ENCODE assay signal across 8 cellular contexts in the genomic region with DNA sequence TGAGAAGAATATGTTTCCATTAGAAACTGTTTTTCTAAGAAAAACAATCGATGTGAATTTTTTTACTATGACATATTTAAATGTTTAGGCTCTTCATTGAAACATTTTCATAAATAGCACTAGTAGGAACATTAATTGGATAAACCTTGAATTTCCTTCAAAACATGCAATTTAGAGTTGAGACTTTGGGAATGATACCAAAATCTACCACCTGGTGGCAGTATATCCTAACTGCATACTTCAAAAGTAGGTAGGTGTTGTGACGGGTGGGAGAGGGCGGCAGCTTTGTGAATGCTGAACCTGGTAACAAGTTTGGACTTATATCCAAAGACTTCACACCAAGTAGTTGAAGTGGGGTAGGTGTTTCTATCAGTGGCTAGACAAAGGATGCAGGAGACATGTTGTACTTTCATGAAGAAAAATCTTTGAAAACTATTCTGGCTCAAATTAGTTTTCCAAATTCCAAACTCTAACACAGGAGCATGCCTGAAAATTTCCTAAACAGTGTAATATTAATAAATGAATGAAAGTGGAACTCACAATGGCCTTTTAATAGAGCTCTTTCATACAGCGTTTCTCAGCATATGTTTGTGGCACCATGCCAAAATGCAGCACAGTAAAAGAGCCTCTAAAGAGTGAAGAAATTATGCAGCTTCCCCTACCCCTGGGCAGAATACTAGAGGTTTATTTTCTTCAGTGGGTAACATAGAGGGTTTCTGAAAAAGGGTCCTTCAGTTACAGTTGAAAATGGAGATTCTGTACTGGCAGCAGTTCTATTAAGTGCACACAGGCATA.
DNase-seq lines count a peak whose midpoint lies in the region; ATAC-seq, FAIRE-seq and TF ChIP-seq lines count a peak whose summit lies in the region.

No MANE protein-coding gene starts in this region.

- H3K9me3 ChIP-seq in sigmoid colon, result peaks cover 0 to 7% (median 0%) of the 10 kb centered on the region in 4 donors

- TF ChIP-seq EP300 in sigmoid colon (IDR thresholded peaks at IDR 0.05), result no peak

- H3K4me1 ChIP-seq in sigmoid colon, result peaks cover 0 to 6% (median 0%) of the 10 kb centered on the region in 4 donors

- H3K4me3 ChIP-seq in sigmoid colon, result no peak overlapping the region

- peaks cover 0 to 2% (median 0%) of the 10 kb centered on the region in 3 donors for H3K27me3 ChIP-seq in sigmoid colon

- DNase-seq in D721Med (ENCODE audit: insufficient read length, low spot score) (no peak), NCI-H345 (lab: John Stamatoyannopoulos, UW) (peak; percentile 75), head of caudate nucleus (peak in 31 of 42 donors; percentile 2 to 77 (median 20)), sigmoid colon (no peak)
- DNase-seq in activated T-cell treated with anti-CD3 and anti-CD28 coated beads, Interleukin-2, amount 50 U/mL, for 48 hours, result peak; percentile 21 to 27

- 4 to 8% methylated on average over 4 of the region's 4 CpGs for WGBS in sigmoid colon, 2 donors

- peak; percentile 88 for FAIRE-seq in D721Med (lab: Jason Lieb, UNC)

- no peak for TF ChIP-seq POLR2A in sigmoid colon (IDR thresholded peaks at IDR 0.05)

- intact Hi-C loops in head of caudate nucleus (cut with DNase I), result no loop called here
- intact Hi-C loops in sigmoid colon (cut with DNase I), result no loop called here

- no peak overlapping the region for H3K27ac ChIP-seq in sigmoid colon

- TF ChIP-seq CTCF in D721Med (IDR thresholded peaks at IDR 0.05; ENCODE audit: insufficient read depth, missing control alignments), result peak; percentile 89
- TF ChIP-seq CTCF in sigmoid colon (IDR thresholded peaks at IDR 0.05), result peak; percentile 5 to 62 (median 40)

- H3K36me3 ChIP-seq in sigmoid colon, result no peaks in the 10 kb centered on the region

- ATAC-seq in GM19035 (IDR thresholded peaks at IDR 0.05; ENCODE audit: unreplicated experiment) (peak; percentile 94), HG03135 (IDR thresholded peaks at IDR 0.05; ENCODE audit: unreplicated experiment) (peak; percentile 70), HG03045 (IDR thresholded peaks at IDR 0.05; ENCODE audit: unreplicated experiment) (no peak)

Comparison
In these comparisons a context has a peak if more than half of its experiments do, and no peak if none do; other contexts are left out.
1. DNase-seq: peak in NCI-H345 (single experiment), activated T-cell treated with anti-CD3 and anti-CD28 coated beads, Interleukin-2, amount 50 U/mL, for 48 hours (2 of 2) and head of caudate nucleus (31 of 42); none in D721Med (single experiment) and sigmoid colon (single experiment).